ENCODE assay signal across 8 cellular contexts in the genomic region with DNA sequence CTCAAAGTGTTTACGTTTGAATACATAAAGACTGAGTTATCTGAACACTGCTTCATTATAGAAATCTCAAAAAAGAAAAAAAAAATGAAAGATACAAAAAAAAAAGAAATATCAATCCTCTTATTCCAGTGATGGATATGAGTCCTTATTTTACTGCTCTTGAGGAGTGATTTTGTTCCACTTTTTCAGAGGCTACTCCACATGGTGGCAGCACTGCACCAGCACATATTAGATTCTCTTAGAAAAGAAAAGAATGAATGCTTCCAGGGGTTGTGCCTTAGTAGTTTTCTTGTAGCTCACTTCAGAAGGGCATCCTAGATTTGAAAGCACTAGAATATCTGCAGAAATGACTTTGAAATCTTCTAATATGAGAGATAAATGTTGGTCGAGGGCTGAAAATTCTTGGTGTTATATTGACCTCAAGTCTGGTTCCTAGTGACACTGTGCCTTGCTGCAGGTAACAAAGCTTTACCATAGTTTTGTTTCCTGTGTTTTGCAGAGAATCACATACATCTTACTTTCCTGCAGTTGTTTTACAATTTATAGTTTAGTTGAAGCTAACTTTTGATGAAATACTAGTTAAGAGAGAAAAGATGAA. TPM values are rescaled to one million over a fixed set of nuclear protein-coding genes. Genes with fewer than 3 reads are reported as not detected.
DNase-seq lines count a peak whose midpoint lies in the region; ATAC-seq and TF ChIP-seq lines count a peak whose summit lies in the region.

No MANE protein-coding gene starts in this region.

- H3K27me3 ChIP-seq in colonic mucosa, result no peaks in the 10 kb centered on the region

- ATAC-seq in SK-N-SH treated with all-trans-retinoic acid at 6 μM for 48 hours (peak; percentile 79), GM18861 (IDR thresholded peaks at IDR 0.05; ENCODE audit: unreplicated experiment) (no peak), HG02642 (IDR thresholded peaks at IDR 0.05; ENCODE audit: poor library complexity, unreplicated experiment) (no peak), GM21619 (IDR thresholded peaks at IDR 0.05; ENCODE audit: unreplicated experiment) (no peak)

- H3K9me3 ChIP-seq in colonic mucosa, result no peaks in the 10 kb centered on the region

- TF ChIP-seq CTCF in colonic mucosa (IDR thresholded peaks at IDR 0.05), result peak; percentile 34

- intact Hi-C loops in colonic mucosa (cut with DNase I), result loop anchor here (5.0 kb wide), 1 partner anchor 134 kb away; no protein-coding TSS in a partner anchor

- no peaks in the 10 kb centered on the region for H3K4me1 ChIP-seq in colonic mucosa

- no peak overlapping the region for H3K27ac ChIP-seq in colonic mucosa

- no peak overlapping the region for H3K9ac ChIP-seq in colonic mucosa (ENCODE audit: low read depth in 2 of 2, low read length in 2 of 2)

- H3K36me3 ChIP-seq in colonic mucosa, result peaks cover 2% of the 10 kb centered on the region

- DNase-seq in DMS53 treated with DMSO at 0.1 percent for 48 hours (lab: John Stamatoyannopoulos, UW; ENCODE audit: unreplicated experiment), result peak; percentile 5
- peak; percentile 42 for DNase-seq in Jurkat, Clone E6-1 (ENCODE audit: low read depth, low spot score)
- DNase-seq in colonic mucosa, result peak; percentile 28
- peak; percentile 72 to 74 for DNase-seq in lung microvascular endothelial cell (ENCODE audit: low read depth in 2 of 2)

- no peak overlapping the region for H3K4me3 ChIP-seq in Jurkat, Clone E6-1 (ENCODE audit: low read length)
- no peak overlapping the region for H3K4me3 ChIP-seq in colonic mucosa

TF ChIP-seq in SK-N-SH treated with all-trans-retinoic acid at 6 μM for 48 hours, 23 proteins besides CTCF, POLR2A, EP300 and RAD21:
- TF ChIP-seq BACH2 (CRISPR knock-in tag; IDR thresholded peaks at IDR 0.05; ENCODE audit: borderline replicate concordance), result no peak
- no peak for TF ChIP-seq ZC3H10 (CRISPR knock-in tag; IDR thresholded peaks at IDR 0.05)
- TF ChIP-seq ZNF565 (CRISPR knock-in tag; conservative IDR thresholded peaks at IDR 0.05; ENCODE audit: low read depth), result no peak
TF ChIP-seq in SK-N-SH treated with all-trans-retinoic acid at 6 μM for 48 hours: peak in this region for 0.

RNA-seq across cellular contexts. Expression of a gene that starts 25.9 kb away (rescaled TPM):
- polyA plus RNA-seq in Jurkat, Clone E6-1 (2012; ENCODE audit: insufficient read depth, insufficient read length), result 105 TPM
- total RNA-seq in colonic mucosa (100 to 1,000 TPM; 220 to 274 TPM), lung microvascular endothelial cell (77.8 and 85.9 TPM in 2 replicates)

RNA-seq across cellular contexts. Expression of a gene that starts 34.7 kb away (rescaled TPM):
- 6.6 TPM for polyA plus RNA-seq in Jurkat, Clone E6-1 (2012; ENCODE audit: insufficient read depth, insufficient read length)
- total RNA-seq in colonic mucosa, result 1 to 10 TPM; 2.6 to 5.9 TPM
- total RNA-seq in lung microvascular endothelial cell, result 1.7 and 3.6 TPM in 2 replicates

RNA-seq across cellular contexts. Expression of a gene that starts 52.4 kb away (rescaled TPM):
- polyA plus RNA-seq in Jurkat, Clone E6-1 (2012; ENCODE audit: insufficient read depth, insufficient read length), result not detected
- total RNA-seq in colonic mucosa (not detected), lung microvascular endothelial cell (not detected in 2 replicates)

Comparison
In these comparisons a context has a peak if more than half of its experiments do, and no peak if none do; other contexts are left out.
1. DNase-seq: peak in every context shown above with its lines; median percentile 73 in lung microvascular endothelial cell; 42 in Jurkat, Clone E6-1; 28 in colonic mucosa; 5 in DMS53 treated with DMSO at 0.1 percent for 48 hours.